Comparison of ENCODE assay signal across 7 cellular contexts in the genomic region with DNA sequence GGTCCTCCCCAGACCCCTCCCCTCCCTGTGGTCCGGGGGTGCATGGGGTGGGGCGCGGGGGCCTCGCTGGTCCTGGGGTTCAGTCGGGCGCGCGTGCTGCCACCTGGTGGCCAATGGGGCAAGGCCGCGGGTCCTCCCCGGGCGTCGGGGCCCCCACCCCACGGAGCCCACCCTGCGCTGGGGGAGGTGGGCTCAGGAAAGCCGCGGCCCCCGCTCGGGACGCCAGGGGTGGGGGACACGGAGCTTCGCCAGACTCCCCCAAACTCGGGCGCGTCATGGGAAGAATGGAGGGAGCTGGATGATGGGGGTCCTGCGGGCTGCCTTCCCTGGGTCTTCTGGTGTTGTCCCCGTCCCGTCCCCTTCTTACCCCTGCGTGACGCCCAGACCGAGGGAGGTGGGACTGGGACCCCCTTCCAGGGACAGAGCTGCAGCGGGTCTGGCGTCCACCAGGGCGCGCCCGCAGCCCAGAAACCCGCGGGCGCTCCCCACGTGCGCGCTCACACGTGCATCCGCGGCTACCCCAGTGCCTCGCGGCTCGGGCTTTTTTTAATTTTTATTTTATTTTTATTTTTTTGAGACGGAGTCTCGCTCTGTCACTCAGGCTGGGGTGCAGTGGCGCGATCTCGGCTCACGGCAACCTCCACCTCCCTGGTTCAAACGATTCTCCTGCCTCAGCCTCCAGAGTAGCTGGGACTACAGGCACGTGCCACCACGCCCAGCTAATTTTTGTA. TPM values are rescaled to one million over a fixed set of nuclear protein-coding genes. Genes with fewer than 3 reads are reported as not detected.
DNase-seq lines count a peak whose midpoint lies in the region; ATAC-seq, FAIRE-seq and TF ChIP-seq lines count a peak whose summit lies in the region.

No MANE protein-coding gene starts in this region.

- peaks cover 46% of the 10 kb centered on the region for H3K4me1 ChIP-seq in OCI-LY1 (ENCODE audit: insufficient read depth, low read length, severe bottlenecking)
- peaks cover 0 to 38% (median 15%) of the 10 kb centered on the region in 3 donors for H3K4me1 ChIP-seq in gastroesophageal sphincter
- H3K4me1 ChIP-seq in sigmoid colon = peaks cover 0 to 36% (median 29%) of the 10 kb centered on the region in 4 donors

- H3K36me3 ChIP-seq in OCI-LY1 (ENCODE audit: insufficient read depth, low read length) (no peaks in the 10 kb centered on the region), gastroesophageal sphincter (no peaks in the 10 kb centered on the region), sigmoid colon (no peaks in the 10 kb centered on the region)

- H3K9me3 ChIP-seq in OCI-LY1 (ENCODE audit: low read length) (no peaks in the 10 kb centered on the region), gastroesophageal sphincter (no peaks in the 10 kb centered on the region), sigmoid colon (no peaks in the 10 kb centered on the region)

- peak; percentile 91 for TF ChIP-seq CTCF in OCI-LY1 (IDR thresholded peaks at IDR 0.05; ENCODE audit: low read length)
- TF ChIP-seq CTCF in gastroesophageal sphincter (IDR thresholded peaks at IDR 0.05) = peak in 3 of 4 experiments; percentile 57 to 91 (median 63)
- TF ChIP-seq CTCF in sigmoid colon (IDR thresholded peaks at IDR 0.05) = peak; percentile 45 to 91 (median 72)

- WGBS in gastroesophageal sphincter (ENCODE audit: low coverage in 1 of 2), 2 donors = 0 to 9% methylated on average over 3 to 23 of the region's 57 CpGs
- WGBS in sigmoid colon, 2 donors = 3 to 6% methylated on average over 57 of the region's 57 CpGs

- intact Hi-C loops in sigmoid colon (cut with DNase I) = loop anchor here (1.0 to 5.0 kb wide), 3 partner anchors 47 to 126 kb away; no protein-coding TSS in a partner anchor

- peak; percentile 20 for FAIRE-seq in GM12891 (lab: Jason Lieb, UNC)

- 0 out of 2 replicates have a peak, but pooled peaks cover 4% of the 10 kb centered on the region for H3F3A ChIP-seq in OCI-LY1 (ENCODE audit: insufficient read depth, low read length)

- no peaks in the 10 kb centered on the region for H3K9me2 ChIP-seq in OCI-LY1 (ENCODE audit: low read depth, low read length)

- DNase-seq in GM12891 (ENCODE audit: insufficient read length, low spot score) (no peak), sigmoid colon (no peak)
- DNase-seq in activated T-helper 9 cell treated with anti-CD3 and anti-CD28 coated beads, Interleukin-2, amount 50 U/mL, for 16 hours (ENCODE audit: low read depth) = peak; percentile 50

- H3K79me2 ChIP-seq in OCI-LY1 (ENCODE audit: insufficient read depth, low read length) = no peaks in the 10 kb centered on the region

- peak overlapping the region; percentile 56 for H3K4me3 ChIP-seq in OCI-LY1 (ENCODE audit: low read depth, low read length, poor library complexity, severe bottlenecking)
- H3K4me3 ChIP-seq in gastroesophageal sphincter = peak overlapping the region in 1 of 2 donors; percentile 25
- H3K4me3 ChIP-seq in sigmoid colon = peak overlapping the region in 2 of 4 donors; percentile 23 to 24

- peak overlapping the region; percentile 87 for H3K4me2 ChIP-seq in OCI-LY1 (ENCODE audit: low read length)

- peak; percentile 22 for ATAC-seq in gastroesophageal sphincter
- ATAC-seq in HG03469 (IDR thresholded peaks at IDR 0.05; ENCODE audit: unreplicated experiment) = no peak
- no peak for ATAC-seq in GM21526 (IDR thresholded peaks at IDR 0.05; ENCODE audit: low FRiP score, unreplicated experiment)

- TF ChIP-seq EP300 in gastroesophageal sphincter (IDR thresholded peaks at IDR 0.05) (no peak), sigmoid colon (IDR thresholded peaks at IDR 0.05) (no peak)

- H3K27ac ChIP-seq in OCI-LY1 (ENCODE audit: low read depth, low read length, poor library complexity, severe bottlenecking) (peak overlapping the region; percentile 98), gastroesophageal sphincter (no peak overlapping the region), sigmoid colon (no peak overlapping the region)

- peak overlapping the region; percentile 71 for H3K9ac ChIP-seq in OCI-LY1 (ENCODE audit: low read length)

- H4K20me1 ChIP-seq in OCI-LY1 (ENCODE audit: insufficient read depth, low read length) = no peaks in the 10 kb centered on the region

- no peak for TF ChIP-seq POLR2A in GM12891 (IDR thresholded peaks at IDR 0.05; ENCODE audit: low read depth, low read length)
- no peak for TF ChIP-seq POLR2A in gastroesophageal sphincter (IDR thresholded peaks at IDR 0.05)
- TF ChIP-seq POLR2A in sigmoid colon (IDR thresholded peaks at IDR 0.05) = no peak

- H3K27me3 ChIP-seq in OCI-LY1 (ENCODE audit: insufficient read depth, low read length) (no peaks in the 10 kb centered on the region), gastroesophageal sphincter (peaks cover 97% of the 10 kb centered on the region), sigmoid colon (peaks cover 44 to 97% (median 93%) of the 10 kb centered on the region in 3 donors)

- no peak overlapping the region for H2AFZ ChIP-seq in OCI-LY1 (ENCODE audit: low read length)

TF ChIP-seq in GM12891, 5 proteins besides CTCF, POLR2A, EP300 and RAD21:
- TF ChIP-seq PAX5 (IDR thresholded peaks at IDR 0.05; ENCODE audit: insufficient read depth, low read length, severe bottlenecking) (no peak), POU2F2 (IDR thresholded peaks at IDR 0.05; ENCODE audit: low read depth, low read length) (no peak), POLR2AphosphoS5 (IDR thresholded peaks at IDR 0.05; ENCODE audit: low read depth, low read length) (no peak), TAF1 (IDR thresholded peaks at IDR 0.05; ENCODE audit: low read depth, low read length) (no peak), SPI1 (IDR thresholded peaks at IDR 0.05; ENCODE audit: low read depth, low read length) (no peak)

RNA-seq across cellular contexts. Expression of gene TCF3, which starts 19.8 kb away (rescaled TPM):
- polyA plus RNA-seq in GM12891 (2012; ENCODE audit: low read depth, missing spikeins) = 146 TPM
- 10 to 100 TPM; 21.2 to 62.0 (median 39.6) TPM for total RNA-seq in gastroesophageal sphincter
- total RNA-seq in sigmoid colon = 10 to 100 TPM; 29.6 to 50.2 (median 31.8) TPM
- polyA plus RNA-seq in sigmoid colon = 10 to 100 TPM; 18.6 to 66.9 (median 28.4) TPM
